8 cellular contexts compared by ENCODE assay signal in the genomic region with DNA sequence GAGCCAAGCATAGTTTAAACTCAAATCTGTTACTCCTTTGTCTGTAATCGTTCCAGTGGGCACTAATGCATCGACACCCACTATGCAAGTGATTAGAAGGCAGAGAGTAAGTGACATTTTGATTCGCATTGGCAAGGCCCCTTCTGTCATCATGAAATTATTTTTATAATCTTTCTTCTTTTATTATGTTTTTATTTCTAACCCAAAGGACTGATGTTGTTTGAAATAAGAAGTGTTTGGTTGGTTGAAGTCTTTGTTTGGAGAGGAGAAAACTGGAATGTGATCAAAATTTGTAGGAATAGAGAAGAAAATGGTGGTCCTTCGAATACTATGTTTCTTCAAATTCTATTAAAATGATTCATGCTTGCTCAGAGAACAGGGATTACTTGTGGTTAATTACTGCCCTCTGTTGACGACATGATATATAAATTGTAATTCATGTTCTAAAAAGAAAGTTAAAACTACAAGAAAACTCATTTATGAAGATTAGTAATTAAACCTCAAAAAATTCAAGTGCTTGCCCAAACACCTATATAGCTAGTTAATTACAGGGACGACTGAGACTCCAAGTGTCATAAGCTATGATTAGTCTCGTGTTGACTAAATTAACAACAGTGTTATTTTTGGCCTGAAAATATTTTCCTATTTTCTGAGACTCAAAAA. TPM values are rescaled to one million over a fixed set of nuclear protein-coding genes. Genes with fewer than 3 reads are reported as not detected.
DNase-seq lines count a peak whose midpoint lies in the region; ATAC-seq and TF ChIP-seq lines count a peak whose summit lies in the region.

No MANE protein-coding gene starts in this region.

- TF ChIP-seq POLR2A in breast epithelium (IDR thresholded peaks at IDR 0.05), result no peak

- no peaks in the 10 kb centered on the region; the same call in 1 of the 2 replicates for H3K4me1 ChIP-seq in BE2C
- H3K4me1 ChIP-seq in breast epithelium, result no peaks in the 10 kb centered on the region
- peaks cover 29% of the 10 kb centered on the region for H3K4me1 ChIP-seq in lower lobe of right lung
- H3K4me1 ChIP-seq in CD8-positive, alpha-beta T cell (ENCODE audit: insufficient read depth, low read length), result no peaks in the 10 kb centered on the region

- H3K27me3 ChIP-seq in BE2C (no peaks in the 10 kb centered on the region), H7 (ENCODE audit: control insufficient read depth, insufficient read depth, low read length) (no peaks in the 10 kb centered on the region), breast epithelium (no peaks in the 10 kb centered on the region), lower lobe of right lung (ENCODE audit: low read depth) (no peaks in the 10 kb centered on the region)
- H3K27me3 ChIP-seq in CD8-positive, alpha-beta T cell (ENCODE audit: insufficient read depth, low read length), result no peaks in the 10 kb centered on the region

- ATAC-seq in lower lobe of right lung, result peak; percentile 62 to 86
- no peak for ATAC-seq in HG03175 (IDR thresholded peaks at IDR 0.05; ENCODE audit: unreplicated experiment)
- ATAC-seq in CD8-positive, alpha-beta T cell, result no peak

- H3K9me3 Mint-ChIP-seq in CD8-positive, alpha-beta T cell, result no peaks in the 10 kb centered on the region

- H3K4me3 Mint-ChIP-seq in CD8-positive, alpha-beta T cell, result no peak overlapping the region

- CTCF ChIA-PET in CD8-positive, alpha-beta T cell (lab: Charles Lee), result no interaction called here

- H3K36me3 Mint-ChIP-seq in CD8-positive, alpha-beta T cell, result no peaks in the 10 kb centered on the region

- intact Hi-C loops in breast epithelium (cut with DNase I; ENCODE audit: low total_unique reads), result loop anchor here (10.0 kb wide), 1 partner anchor 934 kb away; no protein-coding TSS in a partner anchor
- intact Hi-C loops in lower lobe of right lung (cut with DNase I), result no loop called here
- intact Hi-C loops in CD8-positive, alpha-beta T cell (cut with DNase I, micrococcal nuclease), result loop anchor here (5.0 kb wide), 2 partner anchors 932 to 1832 kb away; no protein-coding TSS in a partner anchor

- no peak for DNase-seq in BE2C
- peak; percentile 2 for DNase-seq in H7
- peak; percentile 33 for DNase-seq in NCI-H2171 treated with DMSO at 0.1 percent for 48 hours (lab: John Stamatoyannopoulos, UW)
- no peak for DNase-seq in breast epithelium (ENCODE audit: low spot score in 2 of 2)
- no peak for DNase-seq in lower lobe of right lung
- no peak for DNase-seq in DMS153 (lab: John Stamatoyannopoulos, UW)
- no peak for DNase-seq in CD8-positive, alpha-beta T cell

- no peaks in the 10 kb centered on the region for H3K9me3 ChIP-seq in BE2C
- no peaks in the 10 kb centered on the region for H3K9me3 ChIP-seq in breast epithelium
- H3K9me3 ChIP-seq in lower lobe of right lung, result no peaks in the 10 kb centered on the region
- H3K9me3 ChIP-seq in CD8-positive, alpha-beta T cell (ENCODE audit: low read length), result no peaks in the 10 kb centered on the region

- POLR2A ChIA-PET in CD8-positive, alpha-beta T cell (lab: Charles Lee), result no interaction called here

- TF ChIP-seq CTCF in BE2C (IDR thresholded peaks at IDR 0.05; ENCODE audit: low read depth, low read length) (peak; percentile 27; the same call in 1 of the 2 replicates), breast epithelium (IDR thresholded peaks at IDR 0.05) (peak in 2 of 3 donors; percentile 20 to 46), lower lobe of right lung (IDR thresholded peaks at IDR 0.05) (peak; percentile 46)
- TF ChIP-seq CTCF in CD8-positive, alpha-beta T cell (IDR thresholded peaks at IDR 0.05), result no peak

- no peaks in the 10 kb centered on the region for H3K36me3 ChIP-seq in BE2C
- H3K36me3 ChIP-seq in H7 (replicated peaks; ENCODE audit: control insufficient read depth, insufficient read depth, low read length), result no peaks in the 10 kb centered on the region
- H3K36me3 ChIP-seq in breast epithelium, result no peaks in the 10 kb centered on the region
- H3K36me3 ChIP-seq in lower lobe of right lung, result no peaks in the 10 kb centered on the region
- H3K36me3 ChIP-seq in CD8-positive, alpha-beta T cell (ENCODE audit: insufficient read depth, low read length), result no peaks in the 10 kb centered on the region

- no peak overlapping the region for H3K27ac Mint-ChIP-seq in CD8-positive, alpha-beta T cell

- no peak overlapping the region for H3K4me3 ChIP-seq in BE2C (ENCODE audit: low read depth, low read length)
- H3K4me3 ChIP-seq in H7 (ENCODE audit: insufficient read depth, low read depth, low read length), result no peak overlapping the region
- peak overlapping the region; percentile 6 to 43 (median 17) for H3K4me3 ChIP-seq in breast epithelium
- peak overlapping the region; percentile 33 for H3K4me3 ChIP-seq in lower lobe of right lung
- no peak overlapping the region for H3K4me3 ChIP-seq in CD8-positive, alpha-beta T cell (ENCODE audit: low read depth, low read length)

- H3K27ac ChIP-seq in breast epithelium, result no peak overlapping the region
- H3K27ac ChIP-seq in lower lobe of right lung, result peak overlapping the region; percentile 12
- H3K27ac ChIP-seq in CD8-positive, alpha-beta T cell (ENCODE audit: low read depth, low read length), result no peak overlapping the region

- H3K4me1 Mint-ChIP-seq in CD8-positive, alpha-beta T cell (ENCODE audit: low read depth), result peaks cover 3% of the 10 kb centered on the region

- H3K27me3 Mint-ChIP-seq in CD8-positive, alpha-beta T cell (ENCODE audit: low read depth), result no peaks in the 10 kb centered on the region

RNA-seq across cellular contexts. Expression of a gene that starts 26.4 kb away (rescaled TPM):
- polyA plus RNA-seq in BE2C (2012; ENCODE audit: insufficient read depth, insufficient read length, low read depth), result 7.7 TPM
- 17.1 and 17.8 TPM in 2 replicates for total RNA-seq in H7 (2014; rRNA removed; shearing (Covaris generic))
- total RNA-seq in breast epithelium (100 to 1,000 TPM in 1 of 3 donors, 10 to 100 TPM in 2; 52.4 to 105 (median 90.1) TPM), lower lobe of right lung (311 TPM)
- not detected for total RNA-seq in CD8-positive, alpha-beta T cell

Comparison
In these comparisons a context has a peak if more than half of its experiments do, and no peak if none do; other contexts are left out.
1. DNase-seq: peak in H7 (single experiment) and NCI-H2171 treated with DMSO at 0.1 percent for 48 hours (single experiment); none in BE2C (single experiment), breast epithelium (0 of 2), lower lobe of right lung (single experiment), DMS153 (single experiment) and CD8-positive, alpha-beta T cell (0 of 7).
2. H3K4me3 ChIP-seq: peak in breast epithelium (3 of 3) and lower lobe of right lung (single experiment); none in BE2C (single experiment), H7 (single experiment) and CD8-positive, alpha-beta T cell (single experiment).
3. ATAC-seq: peak in lower lobe of right lung (2 of 2); none in HG03175 (single experiment) and CD8-positive, alpha-beta T cell (single experiment).
4. RNA of a gene that starts 26.4 kb away (total RNA-seq): 311 TPM in lower lobe of right lung (single experiment), 52.4 to 105 TPM in breast epithelium and 17.1 to 17.8 TPM in H7; not detected in CD8-positive, alpha-beta T cell; every median in the first group is over 10 times any median in the second.